Comparison of ENCODE assay signal across 12 cellular contexts in the genomic region with DNA sequence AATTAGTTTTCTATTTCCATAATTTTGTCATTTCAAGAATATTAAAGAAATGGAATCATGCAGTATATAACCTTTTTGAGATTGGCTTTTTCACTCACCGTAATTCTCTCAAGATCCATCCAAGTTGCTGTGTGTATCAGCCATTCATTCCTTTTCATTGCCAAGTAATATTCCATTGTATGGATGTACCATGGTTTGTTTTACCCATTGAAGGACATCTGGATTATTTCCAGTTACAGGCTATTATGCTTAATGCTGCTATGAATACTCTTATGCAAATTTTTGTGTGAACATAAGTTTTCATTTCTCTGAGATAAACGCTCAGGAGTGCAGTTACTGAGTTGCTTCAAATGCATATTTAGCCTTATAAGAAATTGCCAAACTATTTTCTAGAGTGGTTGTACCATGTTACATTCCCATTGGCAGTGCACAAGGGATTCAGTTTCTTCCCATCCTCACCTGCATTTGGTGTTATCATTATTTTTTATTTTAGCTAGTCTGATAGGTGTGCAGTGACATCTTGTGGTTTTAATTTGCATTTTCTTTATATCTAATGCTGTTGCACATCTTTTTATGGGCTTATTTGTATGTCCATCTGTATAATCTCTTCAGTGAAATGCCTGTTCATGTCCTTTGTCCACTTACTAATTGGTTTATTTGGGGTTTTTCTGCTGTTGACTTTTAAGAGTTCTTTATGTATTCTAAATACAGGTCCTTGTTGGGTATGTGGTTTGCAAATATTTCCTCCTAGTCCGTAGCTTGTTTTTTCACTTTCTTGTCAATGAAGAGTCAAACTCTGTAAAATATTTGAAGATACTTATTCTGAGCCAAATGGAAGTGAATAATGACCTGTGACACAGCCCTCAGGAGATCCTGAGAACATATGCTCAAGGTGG. TPM values are rescaled to one million over a fixed set of nuclear protein-coding genes. Genes with fewer than 3 reads are reported as not detected.
DNase-seq lines count a peak whose midpoint lies in the region; ATAC-seq, FAIRE-seq and TF ChIP-seq lines count a peak whose summit lies in the region.
"Had no signal": no experiment of that assay in that cellular context is flagged by ENCODE, and none has a peak within 500 bp of the region (broad histone marks: within the 10 kb centered on the region; RNA-seq: fewer than 3 reads in every experiment).

No MANE protein-coding gene starts in this region.

- H3K27me3 ChIP-seq in bronchial epithelial cell (ENCODE audit: control insufficient read depth, insufficient read depth, low read length): no peaks in the 10 kb centered on the region
- H3K27me3 ChIP-seq: thyroid gland had no signal

- DNase-seq in DMS 273 (lab: John Stamatoyannopoulos, UW; ENCODE audit: unreplicated experiment): peak; percentile 44
- no peak for DNase-seq in DMS 273 treated with DMSO at 0.1 percent for 48 hours (lab: John Stamatoyannopoulos, UW)
- DNase-seq in NCI-H1694 (lab: John Stamatoyannopoulos, UW): peak; percentile 0
- DNase-seq in bronchial epithelial cell (ENCODE audit: low read depth): peak; percentile 30
- peak; percentile 11 for DNase-seq in renal cortical epithelial cell (ENCODE audit: low read depth)
- DNase-seq in Ammon's horn (ENCODE audit: low spot score): no peak
- DNase-seq in globus pallidus (ENCODE audit: low spot score): no peak
- DNase-seq: 8988T; naive thymus-derived CD8-positive, alpha-beta T cell; NCI-H1930; thyroid gland had no signal

- ATAC-seq in GM19455 (IDR thresholded peaks at IDR 0.05; ENCODE audit: unreplicated experiment): no peak
- ATAC-seq: naive thymus-derived CD8-positive, alpha-beta T cell had no signal

- peak; percentile 25 for TF ChIP-seq CTCF in bronchial epithelial cell (IDR thresholded peaks at IDR 0.05; ENCODE audit: insufficient read depth, low read length, severe bottlenecking)

- no peak overlapping the region for H3K4me3 ChIP-seq in bronchial epithelial cell (ENCODE audit: low read depth, low read length)
- H3K4me3 ChIP-seq: thyroid gland had no signal

- no peaks in the 10 kb centered on the region for H3K36me3 ChIP-seq in bronchial epithelial cell (ENCODE audit: control insufficient read depth, insufficient read depth, low read length)
- H3K36me3 ChIP-seq: thyroid gland had no signal

- no peak for FAIRE-seq in bronchial epithelial cell (lab: Jason Lieb, UNC)

RNA-seq across cellular contexts. Expression of gene BMERB1, which starts 32.7 kb away (rescaled TPM):
- 4.5 and 8.4 TPM in 2 replicates for total RNA-seq in bronchial epithelial cell
- 1.7 and 12.6 TPM in 2 replicates for total RNA-seq in renal cortical epithelial cell

Comparison
In these comparisons a context has a peak if more than half of its experiments do, and no peak if none do; other contexts are left out.
1. DNase-seq: peak in DMS 273 (single experiment), NCI-H1694 (single experiment), bronchial epithelial cell (single experiment) and renal cortical epithelial cell (single experiment); none in DMS 273 treated with DMSO at 0.1 percent for 48 hours (single experiment), Ammon's horn (single experiment) and globus pallidus (single experiment).